ENCODE assay signal across 1 cellular context in genomic region chr12:103680591-103681065, GRCh38.
TF ChIP-seq lines count a peak whose summit lies in the region.

No MANE protein-coding gene starts in this region.

TF ChIP-seq in HEK293, 187 proteins besides CTCF, POLR2A, EP300 and RAD21 (continued from another document):
- TF ChIP-seq SP7 (tag by site-specific recombination; IDR thresholded peaks at IDR 0.05) (no peak), ZSCAN16 (tag by site-specific recombination; IDR thresholded peaks at IDR 0.05) (no peak), KLF1 (tag by site-specific recombination; IDR thresholded peaks at IDR 0.05) (peak; percentile 92)
